12 cellular contexts compared by ENCODE assay signal in genomic region chrX:40088803-40089540, GRCh38. TPM values are rescaled to one million over a fixed set of nuclear protein-coding genes. Genes with fewer than 3 reads are reported as not detected.
DNase-seq lines count a peak whose midpoint lies in the region; ATAC-seq and TF ChIP-seq lines count a peak whose summit lies in the region.
"Had no signal": no experiment of that assay in that cellular context is flagged by ENCODE, and none has a peak within 500 bp of the region (broad histone marks: within the 10 kb centered on the region; RNA-seq: fewer than 3 reads in every experiment).

No MANE protein-coding gene starts in this region.

- H3K4me3 Mint-ChIP-seq in CD4-positive, CD25-positive, alpha-beta regulatory T cell, result peak overlapping the region; percentile 57 to 87 (median 78)
- H3K4me3 Mint-ChIP-seq in IgD-negative memory B cell (peak overlapping the region in 3 of 4 donors; percentile 38 to 65 (median 63)), nephron progenitor cell (peak overlapping the region; percentile 60)
- H3K4me3 Mint-ChIP-seq in effector memory CD8-positive, alpha-beta T cell, result peak overlapping the region; percentile 39 to 66

- no peak for ATAC-seq in CD4-positive, CD25-positive, alpha-beta regulatory T cell (ENCODE audit: low read depth in 2 of 2)
- no peak for ATAC-seq in effector memory CD8-positive, alpha-beta T cell (replicated peaks)
- ATAC-seq in GM21786 (IDR thresholded peaks at IDR 0.05; ENCODE audit: unreplicated experiment) (no peak), GM18870 (IDR thresholded peaks at IDR 0.05; ENCODE audit: unreplicated experiment) (no peak)

- no peak overlapping the region for H3K27ac ChIP-seq in CD4-positive, CD25-positive, alpha-beta regulatory T cell (ENCODE audit: insufficient read depth, low read length, poor library complexity, severe bottlenecking)

- DNase-seq in CD4-positive, CD25-positive, alpha-beta regulatory T cell, result no peak
- DNase-seq in effector memory CD8-positive, alpha-beta T cell, result no peak
- DNase-seq in nephron progenitor cell (no peak), GF-D8 (lab: John Stamatoyannopoulos, UW) (no peak), GM03348 (ENCODE audit: low spot score) (no peak)
- DNase-seq: activated CD4-positive, alpha-beta T cell treated with anti-CD3 and anti-CD28 coated beads for 48 hours; midbrain; stimulated activated CD4-positive, alpha-beta T cell treated with anti-CD3 and anti-CD28 coated beads, Interleukin-4, amount 100 ng/mL, for 4 hours; stimulated activated naive CD4-positive, alpha-beta T cell treated with Interleukin-2 at 50 U/mL for 16 hours had no signal

- no peaks in the 10 kb centered on the region for H3K36me3 Mint-ChIP-seq in CD4-positive, CD25-positive, alpha-beta regulatory T cell
- H3K36me3 Mint-ChIP-seq in IgD-negative memory B cell (peaks cover 3% of the 10 kb centered on the region), nephron progenitor cell (ENCODE audit: low read depth) (no peaks in the 10 kb centered on the region)
- peaks cover 24% of the 10 kb centered on the region for H3K36me3 Mint-ChIP-seq in effector memory CD8-positive, alpha-beta T cell (ENCODE audit: insufficient read depth)

- H3K27ac Mint-ChIP-seq in CD4-positive, CD25-positive, alpha-beta regulatory T cell, result peak overlapping the region in 2 of 3 donors; percentile 56 to 69
- H3K27ac Mint-ChIP-seq in IgD-negative memory B cell (peak overlapping the region in 1 of 3 donors; percentile 5), nephron progenitor cell (peak overlapping the region; percentile 5)
- peak overlapping the region in 1 of 2 donors; percentile 60 for H3K27ac Mint-ChIP-seq in effector memory CD8-positive, alpha-beta T cell

- H3K27me3 Mint-ChIP-seq in CD4-positive, CD25-positive, alpha-beta regulatory T cell, result no peaks in the 10 kb centered on the region
- H3K27me3 Mint-ChIP-seq in IgD-negative memory B cell (peaks cover 23% of the 10 kb centered on the region), nephron progenitor cell (ENCODE audit: low read depth, poor library complexity) (peaks cover 68% of the 10 kb centered on the region)
- no peaks in the 10 kb centered on the region for H3K27me3 Mint-ChIP-seq in effector memory CD8-positive, alpha-beta T cell

- H3K4me3 ChIP-seq in CD4-positive, CD25-positive, alpha-beta regulatory T cell (ENCODE audit: low read depth, low read length), result peak overlapping the region; percentile 31

- no peaks in the 10 kb centered on the region for H3K9me3 ChIP-seq in CD4-positive, CD25-positive, alpha-beta regulatory T cell (ENCODE audit: control insufficient read depth in 2 of 2, low read length in 2 of 2)

- peaks cover 72% of the 10 kb centered on the region for H3K4me1 ChIP-seq in CD4-positive, CD25-positive, alpha-beta regulatory T cell (ENCODE audit: control insufficient read depth, insufficient read depth, low read length, poor library complexity, severe bottlenecking)

- no peaks in the 10 kb centered on the region for H3K9me3 Mint-ChIP-seq in CD4-positive, CD25-positive, alpha-beta regulatory T cell
- H3K9me3 Mint-ChIP-seq in IgD-negative memory B cell (peaks cover 0 to 1% (median 0%) of the 10 kb centered on the region in 3 donors), nephron progenitor cell (peaks cover 19% of the 10 kb centered on the region)
- H3K9me3 Mint-ChIP-seq in effector memory CD8-positive, alpha-beta T cell, result no peaks in the 10 kb centered on the region

- no peak for TF ChIP-seq CTCF in nephron progenitor cell (IDR thresholded peaks at IDR 0.05)

- no peaks in the 10 kb centered on the region for H3K36me3 ChIP-seq in CD4-positive, CD25-positive, alpha-beta regulatory T cell (ENCODE audit: control insufficient read depth, insufficient read depth, low read length)

- H3K4me1 Mint-ChIP-seq in CD4-positive, CD25-positive, alpha-beta regulatory T cell, result peaks cover 30 to 88% (median 51%) of the 10 kb centered on the region in 4 donors
- H3K4me1 Mint-ChIP-seq in IgD-negative memory B cell, result peaks cover 28 to 52% (median 46%) of the 10 kb centered on the region in 3 donors
- peaks cover 47 to 63% of the 10 kb centered on the region in 2 donors for H3K4me1 Mint-ChIP-seq in effector memory CD8-positive, alpha-beta T cell (ENCODE audit: low read depth in 2 of 2)
- peaks cover 89% of the 10 kb centered on the region for H3K4me1 Mint-ChIP-seq in nephron progenitor cell

- no peaks in the 10 kb centered on the region for H3K27me3 ChIP-seq in CD4-positive, CD25-positive, alpha-beta regulatory T cell (ENCODE audit: control insufficient read depth, insufficient read depth, low read length)

RNA-seq across cellular contexts. Expression of gene BCOR, which starts 8.8 kb away (rescaled TPM):
- total RNA-seq in CD4-positive, CD25-positive, alpha-beta regulatory T cell, result 38.0 TPM
- 1 to 10 TPM; 2.5 to 5.3 (median 3.2) TPM for polyA plus RNA-seq in CD4-positive, CD25-positive, alpha-beta regulatory T cell
- polyA plus RNA-seq in IgD-negative memory B cell, result 10.2 TPM
